ENCODE assay signal across 22 cellular contexts in the genomic region with DNA sequence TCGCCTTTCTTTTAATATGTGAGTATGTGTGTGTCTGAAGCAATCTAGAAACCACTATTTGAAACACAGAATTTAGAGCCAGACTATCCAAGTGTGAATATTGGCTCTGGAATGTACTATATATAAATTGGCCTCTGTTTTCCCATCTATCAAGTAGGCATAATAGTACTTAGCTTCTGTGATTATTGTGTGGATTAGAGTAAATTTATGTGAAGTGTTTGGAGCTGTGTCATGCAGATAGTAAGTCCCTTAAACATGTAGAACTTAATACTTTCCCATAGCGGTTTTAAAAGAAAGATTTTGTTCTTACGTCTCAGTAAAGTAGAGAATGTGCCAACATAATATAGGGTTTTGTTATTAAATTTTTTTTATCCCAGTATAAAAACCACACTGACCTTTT.
DNase-seq lines count a peak whose midpoint lies in the region; FAIRE-seq and TF ChIP-seq lines count a peak whose summit lies in the region.
"Had no signal": no experiment of that assay in that cellular context is flagged by ENCODE, and none has a peak within 500 bp of the region (broad histone marks: within the 10 kb centered on the region; RNA-seq: fewer than 3 reads in every experiment).

No MANE protein-coding gene starts in this region.

- no peak for FAIRE-seq in astrocyte (lab: Jason Lieb, UNC)
- FAIRE-seq: A549, GM12878, GM19239, K562 had no signal

- no peaks in the 10 kb centered on the region for H3F3A ChIP-seq in smooth muscle cell (ENCODE audit: low read depth)

- no peak for TF ChIP-seq CTCF in astrocyte (IDR thresholded peaks at IDR 0.05; ENCODE audit: insufficient read depth, low read depth, low read length)
- no peak for TF ChIP-seq CTCF in smooth muscle cell (IDR thresholded peaks at IDR 0.05; ENCODE audit: borderline replicate concordance, insufficient read depth, poor library complexity, severe bottlenecking)
- TF ChIP-seq CTCF in Peyer's patch (IDR thresholded peaks at IDR 0.05), result no peak

- H3K9me3 Mint-ChIP-seq in astrocyte (ENCODE audit: unreplicated experiment), result peaks cover 2% of the 10 kb centered on the region

- H3K9ac ChIP-seq in astrocyte (ENCODE audit: low read length) (no peak overlapping the region), smooth muscle cell (ENCODE audit: low read depth) (no peak overlapping the region)
- H3K9ac ChIP-seq: BLaER1 treated with 17β-estradiol and CSF1 and Interleukin-3, amounts not matched to agents 10 nM and 100 nM had no signal

- no peak overlapping the region for H3K27ac ChIP-seq in astrocyte (ENCODE audit: low read depth, low read length)
- peak overlapping the region; percentile 55 for H3K27ac ChIP-seq in smooth muscle cell (ENCODE audit: low read depth)
- no peak overlapping the region for H3K27ac ChIP-seq in Peyer's patch
- H3K27ac ChIP-seq: BLaER1 treated with 17β-estradiol and CSF1 and Interleukin-3, amounts not matched to agents 10 nM and 100 nM; HL-60 had no signal

- no peak overlapping the region for H3K27ac Mint-ChIP-seq in astrocyte (ENCODE audit: unreplicated experiment)
- H3K27ac Mint-ChIP-seq: B cell; CD4-positive, CD25-positive, alpha-beta regulatory T cell; HFFc6 had no signal

- H3K79me2 ChIP-seq in astrocyte (ENCODE audit: insufficient read depth, low read length), result no peaks in the 10 kb centered on the region
- no peaks in the 10 kb centered on the region for H3K79me2 ChIP-seq in smooth muscle cell (ENCODE audit: low read depth)

- no peak for TF ChIP-seq POLR2A in Peyer's patch (IDR thresholded peaks at IDR 0.05)

- H3K27me3 Mint-ChIP-seq in astrocyte (ENCODE audit: low read depth, unreplicated experiment), result no peaks in the 10 kb centered on the region
- H3K27me3 Mint-ChIP-seq: B cell; CD4-positive, CD25-positive, alpha-beta regulatory T cell had no signal

- H2AFZ ChIP-seq in astrocyte (ENCODE audit: low read depth, low read length) (no peak overlapping the region), smooth muscle cell (ENCODE audit: low read depth) (no peak overlapping the region)

- H3K27me3 ChIP-seq in astrocyte (ENCODE audit: insufficient read depth, low read length) (no peaks in the 10 kb centered on the region), smooth muscle cell (ENCODE audit: low read depth) (no peaks in the 10 kb centered on the region), Peyer's patch (no peaks in the 10 kb centered on the region)
- H3K27me3 ChIP-seq: BLaER1 treated with 17β-estradiol and CSF1 and Interleukin-3, amounts not matched to agents 10 nM and 100 nM had no signal

- DNase-seq in EH (ENCODE audit: low read depth), result peak; percentile 15
- peak; percentile 65 for DNase-seq in astrocyte (ENCODE audit: low read depth)
- DNase-seq in foreskin melanocyte, result peak; percentile 75
- DNase-seq in smooth muscle cell (lab: John Stamatoyannopoulos, UW; ENCODE audit: unreplicated experiment), result no peak
- no peak for DNase-seq in Peyer's patch
- DNase-seq in NCI-H82 treated with DMSO at 0.1 percent for 48 hours (lab: John Stamatoyannopoulos, UW; ENCODE audit: unreplicated experiment), result no peak
- no peak for DNase-seq in activated CD4-positive, alpha-beta T cell treated with anti-CD3 and anti-CD28 coated beads, Interleukin-2, amount 50 U/mL, for 4 hours
- DNase-seq in HuH-7.5 (ENCODE audit: low spot score), result no peak
- DNase-seq: CD4-positive, CD25-positive, alpha-beta regulatory T cell; DMS153; DMS79; GOT3; H7; HFFc6; IMR-90 had no signal

- WGBS in smooth muscle cell (ENCODE audit: low lambda C conversion rate), result 39% methylated on average over 3 of the region's 3 CpGs

- no peak overlapping the region for H3K4me3 ChIP-seq in astrocyte (ENCODE audit: insufficient read depth, low read depth, low read length)
- H3K4me3 ChIP-seq in smooth muscle cell, result no peak overlapping the region
- H3K4me3 ChIP-seq in Peyer's patch, result no peak overlapping the region
- H3K4me3 ChIP-seq: A549; BLaER1 treated with 17β-estradiol and CSF1 and Interleukin-3, amounts not matched to agents 10 nM and 100 nM; GM12878; K562 had no signal

- no peaks in the 10 kb centered on the region for H3K36me3 Mint-ChIP-seq in astrocyte (ENCODE audit: low read depth, unreplicated experiment)
- H3K36me3 Mint-ChIP-seq: CD4-positive, CD25-positive, alpha-beta regulatory T cell had no signal

- H3K4me1 Mint-ChIP-seq in astrocyte (ENCODE audit: low read depth, unreplicated experiment), result no peaks in the 10 kb centered on the region
- H3K4me1 Mint-ChIP-seq: B cell; CD4-positive, CD25-positive, alpha-beta regulatory T cell had no signal

- H3K4me1 ChIP-seq in astrocyte (ENCODE audit: insufficient read depth, low read length), result no peaks in the 10 kb centered on the region
- H3K4me1 ChIP-seq in smooth muscle cell (ENCODE audit: low read depth), result no peaks in the 10 kb centered on the region
- no peaks in the 10 kb centered on the region for H3K4me1 ChIP-seq in Peyer's patch
- H3K4me1 ChIP-seq: A549 had no signal

- no peaks in the 10 kb centered on the region for H4K20me1 ChIP-seq in astrocyte (ENCODE audit: insufficient read depth, low read length)
- H4K20me1 ChIP-seq in smooth muscle cell (ENCODE audit: low read depth), result no peaks in the 10 kb centered on the region
- H4K20me1 ChIP-seq: BLaER1 treated with 17β-estradiol and CSF1 and Interleukin-3, amounts not matched to agents 10 nM and 100 nM had no signal

- H3K4me3 Mint-ChIP-seq in astrocyte (ENCODE audit: unreplicated experiment), result no peak overlapping the region
- H3K4me3 Mint-ChIP-seq: B cell; CD4-positive, CD25-positive, alpha-beta regulatory T cell; HFFc6 had no signal

- H3K4me2 ChIP-seq in astrocyte (ENCODE audit: low read length) (no peak overlapping the region), smooth muscle cell (peak overlapping the region; percentile 4)
- H3K4me2 ChIP-seq: A549 had no signal

- no peaks in the 10 kb centered on the region for H3K36me3 ChIP-seq in astrocyte (ENCODE audit: insufficient read depth, low read length)
- no peaks in the 10 kb centered on the region for H3K36me3 ChIP-seq in smooth muscle cell (ENCODE audit: low read depth)
- no peaks in the 10 kb centered on the region for H3K36me3 ChIP-seq in Peyer's patch
- H3K36me3 ChIP-seq: BLaER1 treated with 17β-estradiol and CSF1 and Interleukin-3, amounts not matched to agents 10 nM and 100 nM had no signal

- H3K9me3 ChIP-seq in astrocyte (ENCODE audit: insufficient read depth, low read depth, low read length), result no peaks in the 10 kb centered on the region
- no peaks in the 10 kb centered on the region for H3K9me3 ChIP-seq in smooth muscle cell (replicated peaks; ENCODE audit: low read depth)
- no peaks in the 10 kb centered on the region for H3K9me3 ChIP-seq in Peyer's patch
- H3K9me3 ChIP-seq: A549 had no signal

Comparison
In these comparisons a context has a peak if more than half of its experiments do, and no peak if none do; other contexts are left out.
1. DNase-seq: peak in EH (single experiment), astrocyte (single experiment) and foreskin melanocyte (single experiment); none in smooth muscle cell (single experiment), Peyer's patch (0 of 3), NCI-H82 treated with DMSO at 0.1 percent for 48 hours (single experiment), activated CD4-positive, alpha-beta T cell treated with anti-CD3 and anti-CD28 coated beads, Interleukin-2, amount 50 U/mL, for 4 hours (0 of 2) and HuH-7.5 (single experiment).